ENCODE assay signal across 18 cellular contexts in genomic region chr10:26534384-26534783, GRCh38.
DNase-seq lines count a peak whose midpoint lies in the region; ATAC-seq, FAIRE-seq and TF ChIP-seq lines count a peak whose summit lies in the region.
"Had no signal": no experiment of that assay in that cellular context is flagged by ENCODE, and none has a peak within 500 bp of the region (broad histone marks: within the 10 kb centered on the region; RNA-seq: fewer than 3 reads in every experiment).

No MANE protein-coding gene starts in this region.

- no peak overlapping the region for H3K4me3 Mint-ChIP-seq in activated CD4-positive, alpha-beta T cell treated with anti-CD3 and anti-CD28 coated beads, Interleukin-2, amount 10 ng/mL, durations not matched to agents 7 days and 5 days
- H3K4me3 Mint-ChIP-seq in H9, result no peak overlapping the region
- H3K4me3 Mint-ChIP-seq in T-helper 17 cell, result no peak overlapping the region
- no peak overlapping the region for H3K4me3 Mint-ChIP-seq in naive thymus-derived CD4-positive, alpha-beta T cell
- no peak overlapping the region for H3K4me3 Mint-ChIP-seq in activated naive CD8-positive, alpha-beta T cell treated with anti-CD3 and anti-CD28 coated beads, Interleukin-2, amount 50 U/mL, for 24 hours
- no peak overlapping the region for H3K4me3 Mint-ChIP-seq in progenitor cell of endocrine pancreas (ENCODE audit: low read depth)

- POLR2A ChIA-PET in activated CD4-positive, alpha-beta T cell treated with anti-CD3 and anti-CD28 coated beads, Interleukin-2, amount 10 ng/mL, durations not matched to agents 7 days and 5 days (lab: Charles Lee), result no interaction called here
- POLR2A ChIA-PET in naive thymus-derived CD4-positive, alpha-beta T cell (lab: Charles Lee), result interaction anchor here (0.9 kb wide), 1 partner anchor 71 kb away, joined by 3 read pairs; no protein-coding TSS in a partner anchor

- H2BK15ac ChIP-seq in H9 (ENCODE audit: low read depth, low read length), result no peak overlapping the region

- H3K4me1 Mint-ChIP-seq in activated CD4-positive, alpha-beta T cell treated with anti-CD3 and anti-CD28 coated beads, Interleukin-2, amount 10 ng/mL, durations not matched to agents 7 days and 5 days, result no peaks in the 10 kb centered on the region
- H3K4me1 Mint-ChIP-seq in H9 (peaks cover 0 to 3% of the 10 kb centered on the region in 2 experiments; a peak in 1 of 4 replicates), T-helper 17 cell (peaks cover 7% of the 10 kb centered on the region), progenitor cell of endocrine pancreas (ENCODE audit: low read depth) (no peaks in the 10 kb centered on the region)
- H3K4me1 Mint-ChIP-seq in naive thymus-derived CD4-positive, alpha-beta T cell, result peaks cover 0 to 16% (median 6%) of the 10 kb centered on the region in 7 donors
- H3K4me1 Mint-ChIP-seq in activated naive CD8-positive, alpha-beta T cell treated with anti-CD3 and anti-CD28 coated beads, Interleukin-2, amount 50 U/mL, for 24 hours, result no peaks in the 10 kb centered on the region

- H4K20me1 ChIP-seq in H9 (ENCODE audit: control insufficient read depth, insufficient read depth, insufficient read length), result no peaks in the 10 kb centered on the region

- H3K9me3 ChIP-seq in H9 (ENCODE audit: control insufficient read depth, low read depth, low read length) (no peaks in the 10 kb centered on the region), T-helper 17 cell (ENCODE audit: control insufficient read depth, low read length, poor library complexity, severe bottlenecking) (no peaks in the 10 kb centered on the region)
- no peaks in the 10 kb centered on the region for H3K9me3 ChIP-seq in naive thymus-derived CD4-positive, alpha-beta T cell (ENCODE audit: control insufficient read depth in 2 of 3, low read length in 3 of 3)
- H3K9me3 ChIP-seq: esophagus squamous epithelium, SJCRH30 had no signal

- H3T11ph ChIP-seq in H9 (ENCODE audit: low read length), result no peak overlapping the region

- H4K91ac ChIP-seq in H9 (ENCODE audit: insufficient read length, low read depth, low read length), result no peak overlapping the region

- FAIRE-seq in frontal cortex (lab: Jason Lieb, UNC), result no peak
- FAIRE-seq: GM12878, urothelium cell line had no signal

- H3K27ac Mint-ChIP-seq in activated CD4-positive, alpha-beta T cell treated with anti-CD3 and anti-CD28 coated beads, Interleukin-2, amount 10 ng/mL, durations not matched to agents 7 days and 5 days, result no peak overlapping the region
- H3K27ac Mint-ChIP-seq in H9 (no peak overlapping the region), T-helper 17 cell (peak overlapping the region; percentile 65), progenitor cell of endocrine pancreas (no peak overlapping the region)
- peak overlapping the region in 8 of 9 donors; percentile 15 to 75 (median 52) for H3K27ac Mint-ChIP-seq in naive thymus-derived CD4-positive, alpha-beta T cell
- H3K27ac Mint-ChIP-seq in activated naive CD8-positive, alpha-beta T cell treated with anti-CD3 and anti-CD28 coated beads, Interleukin-2, amount 50 U/mL, for 24 hours, result no peak overlapping the region

- H3K9me3 Mint-ChIP-seq in activated CD4-positive, alpha-beta T cell treated with anti-CD3 and anti-CD28 coated beads, Interleukin-2, amount 10 ng/mL, durations not matched to agents 7 days and 5 days, result no peaks in the 10 kb centered on the region
- no peaks in the 10 kb centered on the region for H3K9me3 Mint-ChIP-seq in H9
- no peaks in the 10 kb centered on the region for H3K9me3 Mint-ChIP-seq in naive thymus-derived CD4-positive, alpha-beta T cell
- H3K9me3 Mint-ChIP-seq in activated naive CD8-positive, alpha-beta T cell treated with anti-CD3 and anti-CD28 coated beads, Interleukin-2, amount 50 U/mL, for 24 hours, result no peaks in the 10 kb centered on the region
- no peaks in the 10 kb centered on the region for H3K9me3 Mint-ChIP-seq in progenitor cell of endocrine pancreas (ENCODE audit: low read depth)

- no peaks in the 10 kb centered on the region for H3K27me3 Mint-ChIP-seq in activated CD4-positive, alpha-beta T cell treated with anti-CD3 and anti-CD28 coated beads, Interleukin-2, amount 10 ng/mL, durations not matched to agents 7 days and 5 days
- H3K27me3 Mint-ChIP-seq in H9 (ENCODE audit: low read depth) (no peaks in the 10 kb centered on the region), T-helper 17 cell (no peaks in the 10 kb centered on the region), progenitor cell of endocrine pancreas (no peaks in the 10 kb centered on the region)
- H3K27me3 Mint-ChIP-seq in naive thymus-derived CD4-positive, alpha-beta T cell, result no peaks in the 10 kb centered on the region
- H3K27me3 Mint-ChIP-seq in activated naive CD8-positive, alpha-beta T cell treated with anti-CD3 and anti-CD28 coated beads, Interleukin-2, amount 50 U/mL, for 24 hours, result no peaks in the 10 kb centered on the region

- H3K27me3 ChIP-seq in H9 (ENCODE audit: insufficient read depth, low read length), result no peaks in the 10 kb centered on the region
- H3K27me3 ChIP-seq in naive thymus-derived CD4-positive, alpha-beta T cell (ENCODE audit: control insufficient read depth in 2 of 2, insufficient read depth in 2 of 2, low read length in 2 of 2), result no peaks in the 10 kb centered on the region
- H3K27me3 ChIP-seq: esophagus squamous epithelium had no signal

- H2AFZ ChIP-seq in H9 (ENCODE audit: low read length), result no peak overlapping the region

- ATAC-seq in T-helper 17 cell, result no peak
- ATAC-seq in naive thymus-derived CD4-positive, alpha-beta T cell, result no peak
- ATAC-seq in activated naive CD8-positive, alpha-beta T cell treated with anti-CD3 and anti-CD28 coated beads, Interleukin-2, amount 50 U/mL, for 24 hours, result no peak
- ATAC-seq: GM12878, sciatic nerve had no signal

- H4K5ac ChIP-seq in H9 (ENCODE audit: insufficient read length, low read depth, low read length), result no peak overlapping the region

- no CpG with 5 or more reads among the region's 7 CpGs for WGBS in H9 (ENCODE audit: extremely low coverage, insufficient read length, low lambda C conversion rate)

- H2BK120ac ChIP-seq in H9 (ENCODE audit: low read depth, low read length, poor library complexity, severe bottlenecking), result no peak overlapping the region

- H3K56ac ChIP-seq in H9 (ENCODE audit: insufficient read length, low read depth, low read length), result no peak overlapping the region

- H3K4me3 ChIP-seq in naive thymus-derived CD4-positive, alpha-beta T cell (ENCODE audit: low read length), result no peak overlapping the region
- H3K4me3 ChIP-seq: coronary artery, esophagus squamous epithelium, GM12878, SJCRH30 had no signal

- no peak overlapping the region for H3K18ac ChIP-seq in H9 (ENCODE audit: insufficient read length, low read depth, low read length)

- intact Hi-C loops in naive thymus-derived CD4-positive, alpha-beta T cell (cut with micrococcal nuclease), result no loop called here

- H3K36me3 ChIP-seq in naive thymus-derived CD4-positive, alpha-beta T cell (ENCODE audit: control insufficient read depth in 2 of 3, insufficient read depth in 3 of 3, low read length in 3 of 3), result peaks cover 7 to 63% (median 15%) of the 10 kb centered on the region in 3 experiments
- H3K36me3 ChIP-seq: SJCRH30 had no signal

- H3K23ac ChIP-seq in H9 (ENCODE audit: insufficient read length, low read depth, low read length), result no peak overlapping the region

- TF ChIP-seq CTCF in H9 (conservative IDR thresholded peaks at IDR 0.05), result peak; percentile 75
- no peak for TF ChIP-seq CTCF in progenitor cell of endocrine pancreas (IDR thresholded peaks at IDR 0.05; ENCODE audit: unreplicated experiment)

- no peak overlapping the region for H2BK20ac ChIP-seq in H9 (ENCODE audit: low read depth, low read length, poor library complexity, severe bottlenecking)

- H3K23me2 ChIP-seq in H9 (ENCODE audit: insufficient read length, low read depth, low read length, poor library complexity, severe bottlenecking), result no peaks in the 10 kb centered on the region

- no peak overlapping the region for H2AK5ac ChIP-seq in H9 (ENCODE audit: insufficient read length, low read length)

- H4K8ac ChIP-seq in H9 (replicated peaks; ENCODE audit: insufficient read length, low read depth, low read length), result no peak overlapping the region

- H3K36me3 Mint-ChIP-seq in activated CD4-positive, alpha-beta T cell treated with anti-CD3 and anti-CD28 coated beads, Interleukin-2, amount 10 ng/mL, durations not matched to agents 7 days and 5 days (ENCODE audit: low read depth), result peaks cover 35% of the 10 kb centered on the region
- H3K36me3 Mint-ChIP-seq in H9 (ENCODE audit: insufficient read depth in 1 of 3, low read depth in 3 of 3), result no peaks in the 10 kb centered on the region
- peaks cover 5% of the 10 kb centered on the region for H3K36me3 Mint-ChIP-seq in T-helper 17 cell (ENCODE audit: low read depth)
- peaks cover 22 to 47% (median 32%) of the 10 kb centered on the region in 5 donors for H3K36me3 Mint-ChIP-seq in naive thymus-derived CD4-positive, alpha-beta T cell
- peaks cover 39% of the 10 kb centered on the region for H3K36me3 Mint-ChIP-seq in activated naive CD8-positive, alpha-beta T cell treated with anti-CD3 and anti-CD28 coated beads, Interleukin-2, amount 50 U/mL, for 24 hours (ENCODE audit: low read depth)
- no peaks in the 10 kb centered on the region for H3K36me3 Mint-ChIP-seq in progenitor cell of endocrine pancreas (ENCODE audit: insufficient read depth)

- no peaks in the 10 kb centered on the region; the same call in 1 of the 2 replicates for H3K4me1 ChIP-seq in H9 (ENCODE audit: insufficient read depth, low read length)
- no peaks in the 10 kb centered on the region for H3K4me1 ChIP-seq in naive thymus-derived CD4-positive, alpha-beta T cell (ENCODE audit: control insufficient read depth in 2 of 2, insufficient read depth in 2 of 2, low read length in 2 of 2)
- H3K4me1 ChIP-seq: esophagus squamous epithelium, SJCRH30 had no signal

- no peaks in the 10 kb centered on the region for H3K79me1 ChIP-seq in H9 (ENCODE audit: insufficient read depth, low read depth, low read length, poor library complexity, severe bottlenecking)

- no peaks in the 10 kb centered on the region for H3K79me2 ChIP-seq in H9 (ENCODE audit: insufficient read depth, low read length)

- no peak overlapping the region for H2BK5ac ChIP-seq in H9 (ENCODE audit: insufficient read length, low read length)

- H3K27ac ChIP-seq in H9 (ENCODE audit: insufficient read length, low read depth, low read length), result no peak overlapping the region
- H3K27ac ChIP-seq in naive thymus-derived CD4-positive, alpha-beta T cell (ENCODE audit: low read depth, low read length), result no peak overlapping the region
- H3K27ac ChIP-seq: coronary artery, esophagus squamous epithelium, SJCRH30 had no signal

- H2BK12ac ChIP-seq in H9 (ENCODE audit: insufficient read length, low read depth, low read length), result no peak overlapping the region

- no peak overlapping the region for H3K4me2 ChIP-seq in H9 (ENCODE audit: insufficient read depth, insufficient read length, low read length)

- DNase-seq in activated CD4-positive, alpha-beta T cell treated with anti-CD3 and anti-CD28 coated beads for 48 hours, result peak; percentile 11
- DNase-seq in activated CD4-positive, alpha-beta T cell treated with anti-CD3 and anti-CD28 coated beads, Interleukin-2, amount 10 ng/mL, durations not matched to agents 7 days and 5 days, result no peak
- DNase-seq in H9 (peak; percentile 83), T-helper 17 cell (no peak), frontal cortex (ENCODE audit: low spot score in 2 of 2) (no peak), progenitor cell of endocrine pancreas (ENCODE audit: low spot score, unreplicated experiment) (no peak)
- DNase-seq in naive thymus-derived CD4-positive, alpha-beta T cell, result peak in 1 of 9 donors; percentile 18
- no peak for DNase-seq in activated naive CD8-positive, alpha-beta T cell treated with anti-CD3 and anti-CD28 coated beads, Interleukin-2, amount 50 U/mL, for 24 hours
- DNase-seq: activated effector memory CD4-positive, alpha-beta T cell treated with anti-CD3 and anti-CD28 coated beads, Interleukin-2, amount 50 U/mL, for 16 hours; esophagus squamous epithelium; hippocampal formation; NCI-H2081; SJCRH30; stimulated activated CD4-positive, alpha-beta T cell treated with anti-CD3 and anti-CD28 coated beads, Interleukin-4, amount 100 ng/mL, for 4 hours had no signal

- H3K4ac ChIP-seq in H9 (ENCODE audit: low read depth, low read length), result no peak overlapping the region

- CTCF ChIA-PET in activated CD4-positive, alpha-beta T cell treated with anti-CD3 and anti-CD28 coated beads, Interleukin-2, amount 10 ng/mL, durations not matched to agents 7 days and 5 days (lab: Charles Lee), result no interaction called here
- CTCF ChIA-PET in naive thymus-derived CD4-positive, alpha-beta T cell (lab: Charles Lee), result interaction anchor here (0.6 to 1.1 kb wide), 4 partner anchors 12 to 259 kb away, joined by 3 to 6 read pairs (median 4); no protein-coding TSS in a partner anchor

- no peak overlapping the region for H3K9ac ChIP-seq in H9 (ENCODE audit: extremely low read depth, insufficient read length, low read length)

- no peak overlapping the region; the same call in 1 of the 2 replicates for H3K14ac ChIP-seq in H9 (ENCODE audit: insufficient read depth, low read length)

Comparison
In these comparisons a context has a peak if more than half of its experiments do, and no peak if none do; other contexts are left out.
1. DNase-seq: peak in activated CD4-positive, alpha-beta T cell treated with anti-CD3 and anti-CD28 coated beads for 48 hours (single experiment) and H9 (single experiment); none in activated CD4-positive, alpha-beta T cell treated with anti-CD3 and anti-CD28 coated beads, Interleukin-2, amount 10 ng/mL, durations not matched to agents 7 days and 5 days (single experiment), T-helper 17 cell (0 of 3), frontal cortex (0 of 2), activated naive CD8-positive, alpha-beta T cell treated with anti-CD3 and anti-CD28 coated beads, Interleukin-2, amount 50 U/mL, for 24 hours (single experiment) and progenitor cell of endocrine pancreas (single experiment).
2. H3K27ac Mint-ChIP-seq: peak in T-helper 17 cell (single experiment) and naive thymus-derived CD4-positive, alpha-beta T cell (8 of 9); none in activated CD4-positive, alpha-beta T cell treated with anti-CD3 and anti-CD28 coated beads, Interleukin-2, amount 10 ng/mL, durations not matched to agents 7 days and 5 days (single experiment), H9 (0 of 3), activated naive CD8-positive, alpha-beta T cell treated with anti-CD3 and anti-CD28 coated beads, Interleukin-2, amount 50 U/mL, for 24 hours (single experiment) and progenitor cell of endocrine pancreas (single experiment).